Comparison of ENCODE assay signal across 11 cellular contexts in the genomic region with DNA sequence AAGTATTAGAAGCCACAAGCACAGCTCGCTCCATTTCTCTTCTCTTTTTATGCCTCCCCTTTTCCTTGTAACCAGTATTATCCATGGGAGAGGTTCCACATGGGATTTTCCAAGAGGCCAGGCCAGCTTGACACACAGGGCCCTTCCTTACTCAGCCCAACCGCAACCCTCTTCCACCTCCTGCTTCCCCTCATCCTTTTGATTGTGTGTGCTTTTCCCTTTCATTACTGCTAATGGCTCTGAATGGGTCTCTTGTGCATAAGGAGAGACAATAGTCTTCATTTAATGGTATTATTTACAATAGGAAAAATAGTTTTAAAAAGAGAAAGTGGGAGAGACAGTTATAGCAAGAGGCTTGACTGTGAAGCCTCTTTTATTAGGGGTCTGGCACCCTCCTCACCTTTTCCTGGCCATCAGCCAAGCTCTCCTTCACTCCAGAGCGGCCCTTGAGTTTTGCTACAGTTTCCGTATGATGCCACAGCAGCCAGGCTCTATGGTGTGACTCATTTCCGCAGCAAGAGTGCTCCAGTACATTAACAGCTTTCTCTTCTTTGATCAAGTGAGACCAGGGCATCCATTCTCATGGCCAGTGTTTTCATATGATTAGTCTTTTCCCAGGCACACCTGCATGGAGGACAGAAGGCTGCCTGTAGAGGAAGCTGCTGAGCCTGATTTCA.
DNase-seq lines count a peak whose midpoint lies in the region; ATAC-seq and TF ChIP-seq lines count a peak whose summit lies in the region.
"Had no signal": no experiment of that assay in that cellular context is flagged by ENCODE, and none has a peak within 500 bp of the region (broad histone marks: within the 10 kb centered on the region; RNA-seq: fewer than 3 reads in every experiment).

No MANE protein-coding gene starts in this region.

- H3K4me3 Mint-ChIP-seq in endodermal cell = no peak overlapping the region
- H3K4me3 Mint-ChIP-seq in stimulated activated memory B cell treated with anti-CD40 and anti-IgM and Interleukin-4, amounts not matched to agents 10 μg/mL and 1 μg/mL and 100 μg/mL, for 72 hours = no peak overlapping the region
- H3K4me3 Mint-ChIP-seq: stimulated activated naive CD8-positive, alpha-beta T cell treated with anti-CD3 and anti-CD28 coated beads, Interleukin-15, Interleukin-2, amounts not matched to agents 100 ng/mL and 50 ng/mL, for 24 hours had no signal

- no peaks in the 10 kb centered on the region for H3K9me3 ChIP-seq in endodermal cell (ENCODE audit: control insufficient read depth, low read length)
- H3K9me3 ChIP-seq in sigmoid colon = no peaks in the 10 kb centered on the region
- H3K9me3 ChIP-seq: colonic mucosa had no signal

- H3K27me3 Mint-ChIP-seq in endodermal cell (ENCODE audit: insufficient read depth) = peaks cover 3% of the 10 kb centered on the region
- H3K27me3 Mint-ChIP-seq in stimulated activated memory B cell treated with anti-CD40 and anti-IgM and Interleukin-4, amounts not matched to agents 10 μg/mL and 1 μg/mL and 100 μg/mL, for 72 hours = no peaks in the 10 kb centered on the region
- H3K27me3 Mint-ChIP-seq: stimulated activated naive CD8-positive, alpha-beta T cell treated with anti-CD3 and anti-CD28 coated beads, Interleukin-15, Interleukin-2, amounts not matched to agents 100 ng/mL and 50 ng/mL, for 24 hours had no signal

- H3K9ac ChIP-seq in endodermal cell (ENCODE audit: extremely low read depth, low read length, poor library complexity, severe bottlenecking) = no peak overlapping the region

- H3K9me3 Mint-ChIP-seq in endodermal cell = no peaks in the 10 kb centered on the region
- H3K9me3 Mint-ChIP-seq in stimulated activated memory B cell treated with anti-CD40 and anti-IgM and Interleukin-4, amounts not matched to agents 10 μg/mL and 1 μg/mL and 100 μg/mL, for 72 hours = no peaks in the 10 kb centered on the region
- H3K9me3 Mint-ChIP-seq: stimulated activated naive CD8-positive, alpha-beta T cell treated with anti-CD3 and anti-CD28 coated beads, Interleukin-15, Interleukin-2, amounts not matched to agents 100 ng/mL and 50 ng/mL, for 24 hours had no signal

- no peak for TF ChIP-seq POLR2A in sigmoid colon (IDR thresholded peaks at IDR 0.05)

- TF ChIP-seq EP300 in sigmoid colon (IDR thresholded peaks at IDR 0.05) = no peak

- peak; percentile 20 for TF ChIP-seq CTCF in endodermal cell (conservative IDR thresholded peaks at IDR 0.05)
- no peak for TF ChIP-seq CTCF in sigmoid colon (IDR thresholded peaks at IDR 0.05)

- H3K4me1 ChIP-seq in endodermal cell (ENCODE audit: control insufficient read depth, insufficient read depth, low read length) (no peaks in the 10 kb centered on the region), sigmoid colon (no peaks in the 10 kb centered on the region)
- H3K4me1 ChIP-seq: colonic mucosa had no signal

- H3K4me1 Mint-ChIP-seq in endodermal cell = no peaks in the 10 kb centered on the region
- H3K4me1 Mint-ChIP-seq in stimulated activated memory B cell treated with anti-CD40 and anti-IgM and Interleukin-4, amounts not matched to agents 10 μg/mL and 1 μg/mL and 100 μg/mL, for 72 hours = no peaks in the 10 kb centered on the region

- no peak overlapping the region for H3K4me3 ChIP-seq in endodermal cell (ENCODE audit: low read length)
- no peak overlapping the region for H3K4me3 ChIP-seq in sigmoid colon
- H3K4me3 ChIP-seq: colonic mucosa had no signal

- H3K36me3 Mint-ChIP-seq in endodermal cell (ENCODE audit: low read depth) = no peaks in the 10 kb centered on the region
- H3K36me3 Mint-ChIP-seq in stimulated activated memory B cell treated with anti-CD40 and anti-IgM and Interleukin-4, amounts not matched to agents 10 μg/mL and 1 μg/mL and 100 μg/mL, for 72 hours = no peaks in the 10 kb centered on the region

- H3K27ac Mint-ChIP-seq in endodermal cell = no peak overlapping the region
- H3K27ac Mint-ChIP-seq in stimulated activated memory B cell treated with anti-CD40 and anti-IgM and Interleukin-4, amounts not matched to agents 10 μg/mL and 1 μg/mL and 100 μg/mL, for 72 hours = no peak overlapping the region
- H3K27ac Mint-ChIP-seq: stimulated activated naive CD8-positive, alpha-beta T cell treated with anti-CD3 and anti-CD28 coated beads, Interleukin-15, Interleukin-2, amounts not matched to agents 100 ng/mL and 50 ng/mL, for 24 hours had no signal

- intact Hi-C loops in sigmoid colon (cut with DNase I) = no loop called here

- no peaks in the 10 kb centered on the region for H3K36me3 ChIP-seq in endodermal cell (ENCODE audit: control insufficient read depth, insufficient read depth, low read length)
- H3K36me3 ChIP-seq in sigmoid colon = no peaks in the 10 kb centered on the region
- H3K36me3 ChIP-seq: colonic mucosa had no signal

- ATAC-seq in GM18870 (IDR thresholded peaks at IDR 0.05; ENCODE audit: unreplicated experiment) = peak; percentile 75
- ATAC-seq in HG02852 (IDR thresholded peaks at IDR 0.05; ENCODE audit: unreplicated experiment) = peak; percentile 72
- no peak for ATAC-seq in stimulated activated memory B cell treated with anti-CD40 and anti-IgM and Interleukin-4, amounts not matched to agents 10 μg/mL and 1 μg/mL and 100 μg/mL, for 72 hours

- H3K27ac ChIP-seq in endodermal cell (ENCODE audit: low read depth, low read length) (no peak overlapping the region), sigmoid colon (no peak overlapping the region)
- H3K27ac ChIP-seq: colonic mucosa had no signal

- WGBS in endodermal cell (ENCODE audit: insufficient coverage in 1 of 2, insufficient read length in 1 of 2), 2 experiments = 89 to 93% methylated on average over 4 to 5 of the region's 5 CpGs
- 79 to 86% methylated on average over 5 of the region's 5 CpGs for WGBS in sigmoid colon, 2 donors

- no peaks in the 10 kb centered on the region for H3K27me3 ChIP-seq in endodermal cell (ENCODE audit: control insufficient read depth, insufficient read depth, low read length, poor library complexity, severe bottlenecking)
- H3K27me3 ChIP-seq in sigmoid colon = no peaks in the 10 kb centered on the region
- H3K27me3 ChIP-seq: colonic mucosa had no signal

- DNase-seq in NCI-H187 treated with DMSO at 0.1 percent for 48 hours (lab: John Stamatoyannopoulos, UW) (peak; percentile 97), endodermal cell (peak; percentile 47), sigmoid colon (no peak)
- DNase-seq in activated naive CD4-positive, alpha-beta T cell treated with Interleukin-2 at 50 U/mL for 16 hours = no peak
- no peak for DNase-seq in activated CD4-positive, alpha-beta T cell treated with anti-CD3 and anti-CD28 coated beads for 48 hours
- DNase-seq: colonic mucosa, GDM1 had no signal

Comparison
In these comparisons a context has a peak if more than half of its experiments do, and no peak if none do; other contexts are left out.
1. DNase-seq: peak in NCI-H187 treated with DMSO at 0.1 percent for 48 hours (single experiment) and endodermal cell (single experiment); none in sigmoid colon (single experiment), activated naive CD4-positive, alpha-beta T cell treated with Interleukin-2 at 50 U/mL for 16 hours (single experiment) and activated CD4-positive, alpha-beta T cell treated with anti-CD3 and anti-CD28 coated beads for 48 hours (single experiment).